22 cellular contexts compared by ENCODE assay signal in genomic region chr7:4798706-4799235, GRCh38. TPM values are rescaled to one million over a fixed set of nuclear protein-coding genes. Genes with fewer than 3 reads are reported as not detected.
DNase-seq lines count a peak whose midpoint lies in the region; ATAC-seq and TF ChIP-seq lines count a peak whose summit lies in the region.
"Had no signal": no experiment of that assay in that cellular context is flagged by ENCODE, and none has a peak within 500 bp of the region (broad histone marks: within the 10 kb centered on the region; RNA-seq: fewer than 3 reads in every experiment).

No MANE protein-coding gene starts in this region.

- H2BK15ac ChIP-seq in H9 (ENCODE audit: low read depth, low read length), result no peak overlapping the region; the same call in 1 of the 2 replicates

- H3K4me3 Mint-ChIP-seq in H9, result no peak overlapping the region
- H3K4me3 Mint-ChIP-seq: activated CD4-positive, alpha-beta memory T cell treated with anti-CD3 and anti-CD28 coated beads for 36 hours; activated naive CD8-positive, alpha-beta T cell; central memory CD8-positive, alpha-beta T cell; immature natural killer cell; nephron progenitor cell had no signal

- intact Hi-C loops in left cardiac atrium (cut with DNase I), result loop anchor here in 1 of 2 donors (10.0 kb wide), 1 partner anchor 86 kb away; the partner anchor contains the start of gene RADIL
- intact Hi-C loops in sciatic nerve (cut with DNase I), result no loop called here

- H3K9ac ChIP-seq in H9 (ENCODE audit: extremely low read depth, insufficient read length, low read length) (no peak overlapping the region), OCI-LY3 (ENCODE audit: low read length) (peak overlapping the region; percentile 43; the same call in 1 of the 2 replicates)
- H3K9ac ChIP-seq: parathyroid adenoma had no signal

- H4K5ac ChIP-seq in H9 (ENCODE audit: insufficient read length, low read depth, low read length), result no peak overlapping the region

- H2BK5ac ChIP-seq in H9 (ENCODE audit: insufficient read length, low read length), result no peak overlapping the region

- DNase-seq in H9 (peak; percentile 24), left cardiac atrium (no peak), sciatic nerve (ENCODE audit: low spot score) (no peak), foreskin fibroblast (no peak), NCI-H446 treated with DMSO at 0.1 percent for 48 hours (lab: John Stamatoyannopoulos, UW) (no peak)
- no peak for DNase-seq in activated effector memory CD4-positive, alpha-beta T cell treated with Interleukin-2 at 50 U/mL for 16 hours
- DNase-seq: DMS 273 treated with DMSO at 0.1 percent for 48 hours, NCI-H1436, NCI-H2171 treated with DMSO at 0.1 percent for 48 hours, NCI-H524 treated with DMSO at 0.1 percent for 48 hours, tibial artery had no signal

- H3K23me2 ChIP-seq in H9 (ENCODE audit: insufficient read length, low read depth, low read length, poor library complexity, severe bottlenecking), result no peaks in the 10 kb centered on the region

- H3K79me2 ChIP-seq in H9 (ENCODE audit: insufficient read depth, low read length) (no peaks in the 10 kb centered on the region), OCI-LY3 (ENCODE audit: low read length) (no peaks in the 10 kb centered on the region)
- H3K79me2 ChIP-seq: parathyroid adenoma had no signal

- H3K9me3 ChIP-seq in H9 (ENCODE audit: control insufficient read depth, low read depth, low read length), result no peaks in the 10 kb centered on the region
- no peaks in the 10 kb centered on the region for H3K9me3 ChIP-seq in OCI-LY3 (ENCODE audit: insufficient read depth, low read length)
- H3K9me3 ChIP-seq: right lobe of liver, stomach, tibial artery had no signal

- H3K4me1 ChIP-seq in H9 (ENCODE audit: insufficient read depth, low read length) (no peaks in the 10 kb centered on the region), OCI-LY3 (ENCODE audit: low read length) (no peaks in the 10 kb centered on the region)
- H3K4me1 ChIP-seq: parathyroid adenoma, right lobe of liver, tibial artery had no signal

- H3K18ac ChIP-seq in H9 (ENCODE audit: insufficient read length, low read depth, low read length), result no peak overlapping the region

- ATAC-seq in left cardiac atrium (peak; percentile 36 to 37), sciatic nerve (peak; percentile 4)

- no peak overlapping the region for H4K8ac ChIP-seq in H9 (replicated peaks; ENCODE audit: insufficient read length, low read depth, low read length)

- H3T11ph ChIP-seq in H9 (ENCODE audit: low read length), result no peak overlapping the region

- no peak overlapping the region for H2BK120ac ChIP-seq in H9 (ENCODE audit: low read depth, low read length, poor library complexity, severe bottlenecking)

- H3K56ac ChIP-seq in H9 (ENCODE audit: insufficient read length, low read depth, low read length), result no peak overlapping the region

- no peak for TF ChIP-seq CTCF in H9 (conservative IDR thresholded peaks at IDR 0.05)
- TF ChIP-seq CTCF in OCI-LY3 (IDR thresholded peaks at IDR 0.05; ENCODE audit: low read depth, low read length), result no peak
- no peak for TF ChIP-seq CTCF in foreskin fibroblast (IDR thresholded peaks at IDR 0.05; ENCODE audit: low read depth, low read length)

- H3K36me3 ChIP-seq in OCI-LY3 (replicated peaks; ENCODE audit: low read depth, low read length), result no peaks in the 10 kb centered on the region
- H3K36me3 ChIP-seq: right lobe of liver, stomach, tibial artery had no signal

- no peak overlapping the region for H3K23ac ChIP-seq in H9 (ENCODE audit: insufficient read length, low read depth, low read length)

- peaks cover 0 to 3% of the 10 kb centered on the region in 2 experiments; a peak in 2 of 5 replicates for H3K9me3 Mint-ChIP-seq in H9
- H3K9me3 Mint-ChIP-seq: activated CD4-positive, alpha-beta memory T cell treated with anti-CD3 and anti-CD28 coated beads for 36 hours; activated T-helper 2 cell treated with anti-CD3 and anti-CD28 coated beads, Interferon-gamma antibody, Interleukin-2, Interleukin-4, amounts not matched to agents 10 μg/mL and 5 μg/mL and 100 μg/mL, durations not matched to agents 14 hours and 24 hours and 36 hours; CD4-positive, alpha-beta memory T cell; central memory CD8-positive, alpha-beta T cell; immature natural killer cell had no signal

- H3K27ac Mint-ChIP-seq in H9, result no peak overlapping the region
- H3K27ac Mint-ChIP-seq: activated CD4-positive, alpha-beta memory T cell treated with anti-CD3 and anti-CD28 coated beads for 36 hours; activated naive CD8-positive, alpha-beta T cell; activated T-helper 2 cell treated with anti-CD3 and anti-CD28 coated beads, Interferon-gamma antibody, Interleukin-2, Interleukin-4, amounts not matched to agents 10 μg/mL and 5 μg/mL and 100 μg/mL, durations not matched to agents 14 hours and 24 hours and 36 hours; CD4-positive, alpha-beta memory T cell; immature natural killer cell; nephron progenitor cell had no signal

- H3K27me3 Mint-ChIP-seq in H9 (ENCODE audit: low read depth), result no peaks in the 10 kb centered on the region; the same call in 1 of the 2 replicates
- H3K27me3 Mint-ChIP-seq: activated CD4-positive, alpha-beta memory T cell treated with anti-CD3 and anti-CD28 coated beads for 36 hours; activated naive CD8-positive, alpha-beta T cell; CD4-positive, alpha-beta memory T cell; central memory CD8-positive, alpha-beta T cell had no signal

- H4K91ac ChIP-seq in H9 (ENCODE audit: insufficient read length, low read depth, low read length), result no peak overlapping the region

- H3K4ac ChIP-seq in H9 (ENCODE audit: low read depth, low read length), result no peak overlapping the region

- H3K79me1 ChIP-seq in H9 (ENCODE audit: insufficient read depth, low read depth, low read length, poor library complexity, severe bottlenecking), result no peaks in the 10 kb centered on the region

- no peak overlapping the region for H2AFZ ChIP-seq in H9 (ENCODE audit: low read length)
- H2AFZ ChIP-seq in OCI-LY3 (ENCODE audit: low read depth, low read length), result peak overlapping the region; percentile 92; the same call in 1 of the 2 replicates
- H2AFZ ChIP-seq: parathyroid adenoma had no signal

- no peak overlapping the region for H3K14ac ChIP-seq in H9 (ENCODE audit: insufficient read depth, low read length)

- H3K27me3 ChIP-seq in H9 (ENCODE audit: insufficient read depth, low read length) (no peaks in the 10 kb centered on the region), OCI-LY3 (ENCODE audit: low read depth, low read length) (no peaks in the 10 kb centered on the region)
- H3K27me3 ChIP-seq: right lobe of liver, tibial artery had no signal

- H2BK20ac ChIP-seq in H9 (ENCODE audit: low read depth, low read length, poor library complexity, severe bottlenecking), result no peak overlapping the region

- no peak overlapping the region for H2AK5ac ChIP-seq in H9 (ENCODE audit: insufficient read length, low read length)

- peaks cover 7 to 8% of the 10 kb centered on the region in 2 experiments for H3K4me1 Mint-ChIP-seq in H9
- H3K4me1 Mint-ChIP-seq: central memory CD8-positive, alpha-beta T cell had no signal

- H4K20me1 ChIP-seq in H9 (ENCODE audit: control insufficient read depth, insufficient read depth, insufficient read length), result no peaks in the 10 kb centered on the region
- H4K20me1 ChIP-seq in OCI-LY3 (ENCODE audit: insufficient read depth, low read length), result no peaks in the 10 kb centered on the region

- H3K4me2 ChIP-seq in H9 (ENCODE audit: insufficient read depth, insufficient read length, low read length) (no peak overlapping the region), OCI-LY3 (ENCODE audit: low read length) (peak overlapping the region; percentile 94)

- H3K4me3 ChIP-seq in OCI-LY3 (ENCODE audit: low read length), result peak overlapping the region; percentile 77
- no peak overlapping the region for H3K4me3 ChIP-seq in foreskin fibroblast (ENCODE audit: low read depth in 1 of 2, low read length in 2 of 2)
- H3K4me3 ChIP-seq: right lobe of liver, stomach, tibial artery had no signal

- no CpG with 5 or more reads among the region's 15 CpGs for WGBS in H9 (ENCODE audit: extremely low coverage, insufficient read length, low lambda C conversion rate)

- H3K27ac ChIP-seq in H9 (ENCODE audit: insufficient read length, low read depth, low read length) (no peak overlapping the region), OCI-LY3 (ENCODE audit: low read length) (no peak overlapping the region)
- H3K27ac ChIP-seq: parathyroid adenoma, right lobe of liver, stomach, tibial artery had no signal

- no peak overlapping the region for H2BK12ac ChIP-seq in H9 (ENCODE audit: insufficient read length, low read depth, low read length)

- H3K36me3 Mint-ChIP-seq in H9 (ENCODE audit: insufficient read depth in 1 of 3, low read depth in 3 of 3), result peaks cover 7 to 9% (median 7%) of the 10 kb centered on the region in 3 experiments; a peak in 5 of 7 replicates
- H3K36me3 Mint-ChIP-seq: activated CD4-positive, alpha-beta memory T cell treated with anti-CD3 and anti-CD28 coated beads for 36 hours; activated naive CD8-positive, alpha-beta T cell; CD4-positive, alpha-beta memory T cell had no signal

RNA-seq across cellular contexts. Expression of gene AP5Z1, which starts 23.3 kb away (rescaled TPM):
- total RNA-seq in H9 (2021) (38.3 and 39.2 TPM in 2 replicates), left cardiac atrium (10 to 100 TPM; 14.0 to 18.8 TPM), sciatic nerve (36.2 TPM)
